Comparison of ENCODE assay signal across 12 cellular contexts in the genomic region with DNA sequence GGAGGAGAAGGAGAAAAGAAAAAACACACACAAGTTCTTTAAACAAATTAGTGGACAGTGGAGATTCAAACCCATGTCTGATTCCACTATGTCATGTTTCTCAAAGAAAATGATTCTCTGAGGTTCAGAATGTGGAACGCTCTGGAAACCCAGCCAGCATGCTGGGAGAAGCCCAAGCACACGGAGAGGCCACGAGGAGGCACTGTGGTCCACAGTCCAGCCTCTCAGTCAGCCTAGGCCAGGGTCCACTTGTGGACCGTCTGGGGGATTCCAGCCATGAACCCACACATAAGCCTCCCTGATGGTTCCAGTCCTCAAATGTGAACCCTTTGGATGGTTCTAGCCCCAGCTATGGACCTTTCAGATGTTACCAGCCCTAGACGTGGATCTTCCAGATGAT.
DNase-seq lines count a peak whose midpoint lies in the region; ATAC-seq, FAIRE-seq and TF ChIP-seq lines count a peak whose summit lies in the region.
"Had no signal": no experiment of that assay in that cellular context is flagged by ENCODE, and none has a peak within 500 bp of the region (broad histone marks: within the 10 kb centered on the region; RNA-seq: fewer than 3 reads in every experiment).

No MANE protein-coding gene starts in this region.

- H3K23ac ChIP-seq in trophoblast cell (ENCODE audit: low read length), result no peak overlapping the region

- H3K27ac Mint-ChIP-seq in activated T-helper 17 cell treated with anti-CD3 and anti-CD28 coated beads, Interleukin-2, amount 50 U/mL, for 72 hours, result no peak overlapping the region
- H3K27ac Mint-ChIP-seq: activated T-helper 2 cell treated with anti-CD3 and anti-CD28 coated beads, Interferon-gamma antibody, Interleukin-2, Interleukin-4, amounts not matched to agents 10 μg/mL and 5 μg/mL and 100 μg/mL, durations not matched to agents 14 hours and 24 hours and 36 hours had no signal

- no peak for TF ChIP-seq POLR2A in endothelial cell of umbilical vein (IDR thresholded peaks at IDR 0.05; ENCODE audit: low read depth, low read length)

- H3K9ac ChIP-seq in OCI-LY3 (ENCODE audit: low read length) (peak overlapping the region; percentile 49), endothelial cell of umbilical vein (replicated peaks; ENCODE audit: extremely low read depth, insufficient read depth, low read length) (no peak overlapping the region), trophoblast cell (ENCODE audit: low read length) (no peak overlapping the region), GM23248 (no peak overlapping the region)

- no peak for ATAC-seq in activated T-helper 17 cell treated with anti-CD3 and anti-CD28 coated beads, Interleukin-2, amount 50 U/mL, for 72 hours (replicated peaks)

- no peak overlapping the region for H4K91ac ChIP-seq in trophoblast cell (ENCODE audit: low read depth, low read length)

- DNase-seq in DMS 273 (lab: John Stamatoyannopoulos, UW; ENCODE audit: unreplicated experiment), result peak; percentile 40
- no peak for DNase-seq in DMS 273 treated with DMSO at 0.1 percent for 48 hours (lab: John Stamatoyannopoulos, UW)
- DNase-seq in endothelial cell of umbilical vein (ENCODE audit: low read depth, low spot score), result no peak
- DNase-seq in trophoblast cell, result peak; percentile 35 to 62
- DNase-seq in dedifferentiated amniotic fluid mesenchymal stem cell (ENCODE audit: extremely low spot score), result no peak
- no peak for DNase-seq in GM23248
- DNase-seq: effector CD4-positive, alpha-beta T cell; GOT3; NCI-H2171 treated with DMSO at 0.1 percent for 48 hours had no signal

- no peaks in the 10 kb centered on the region; the same call in 1 of the 2 replicates for H3K27me3 ChIP-seq in OCI-LY3 (ENCODE audit: low read depth, low read length)
- H3K27me3 ChIP-seq in endothelial cell of umbilical vein (ENCODE audit: control insufficient read depth in 2 of 2, insufficient read depth in 2 of 2, low read length in 2 of 2), result no peaks in the 10 kb centered on the region
- no peaks in the 10 kb centered on the region for H3K27me3 ChIP-seq in trophoblast cell (ENCODE audit: insufficient read depth, low read length)
- H3K27me3 ChIP-seq in GM23248 (replicated peaks; ENCODE audit: insufficient read depth), result no peaks in the 10 kb centered on the region

- H3K79me2 ChIP-seq in OCI-LY3 (ENCODE audit: low read length) (no peaks in the 10 kb centered on the region), endothelial cell of umbilical vein (ENCODE audit: control insufficient read depth, insufficient read depth, low read length) (no peaks in the 10 kb centered on the region), trophoblast cell (ENCODE audit: control insufficient read depth, insufficient read depth, low read length, poor library complexity) (no peaks in the 10 kb centered on the region), GM23248 (ENCODE audit: insufficient read depth) (no peaks in the 10 kb centered on the region)

- H3K9me3 ChIP-seq in OCI-LY3 (ENCODE audit: insufficient read depth, low read length) (no peaks in the 10 kb centered on the region), endothelial cell of umbilical vein (replicated peaks; ENCODE audit: control insufficient read depth, insufficient read depth, low read length) (no peaks in the 10 kb centered on the region), trophoblast cell (ENCODE audit: insufficient read depth, low read depth, low read length) (no peaks in the 10 kb centered on the region), GM23248 (ENCODE audit: low read depth) (no peaks in the 10 kb centered on the region)

- no peaks in the 10 kb centered on the region for H3K9me3 Mint-ChIP-seq in activated T-helper 17 cell treated with anti-CD3 and anti-CD28 coated beads, Interleukin-2, amount 50 U/mL, for 72 hours
- H3K9me3 Mint-ChIP-seq: activated T-helper 2 cell treated with anti-CD3 and anti-CD28 coated beads, Interferon-gamma antibody, Interleukin-2, Interleukin-4, amounts not matched to agents 10 μg/mL and 5 μg/mL and 100 μg/mL, durations not matched to agents 14 hours and 24 hours and 36 hours had no signal

- no peak overlapping the region for H2BK12ac ChIP-seq in trophoblast cell (ENCODE audit: low read length)

- in situ Hi-C loops in GM23248 (cut with MboI), result loop anchor here (10.0 kb wide), 1 partner anchor 207 kb away; no protein-coding TSS in a partner anchor

- POLR2A ChIA-PET in endothelial cell of umbilical vein (lab: Charles Lee), result no interaction called here

- H3K9me1 ChIP-seq in endothelial cell of umbilical vein (replicated peaks; ENCODE audit: control insufficient read depth, extremely low read depth, insufficient read depth, low read length), result no peaks in the 10 kb centered on the region

- BruUV-seq in endothelial cell of umbilical vein (replicated peaks; lab: Mats Ljungman, UMichigan), result no TSS peak

- peaks cover 23% of the 10 kb centered on the region for H3K27me3 Mint-ChIP-seq in activated T-helper 17 cell treated with anti-CD3 and anti-CD28 coated beads, Interleukin-2, amount 50 U/mL, for 72 hours

- H4K12ac ChIP-seq in trophoblast cell (ENCODE audit: low read depth, low read length), result no peak overlapping the region

- no CpG with 5 or more reads among the region's 5 CpGs for WGBS in trophoblast cell (ENCODE audit: extremely low coverage, insufficient coverage, insufficient read length)
- 88% methylated on average over 5 of the region's 5 CpGs for WGBS in GM23248 (ENCODE audit: low coverage in 1 of 2, low lambda C conversion rate in 2 of 2, missing lambda C conversion rate in 2 of 2), 2 experiments

- no peaks in the 10 kb centered on the region for H3K9me2 ChIP-seq in GM23248 (ENCODE audit: insufficient read depth)

- H3K4me3 ChIP-seq in OCI-LY3 (ENCODE audit: low read length), result peak overlapping the region; percentile 17; the same call in 1 of the 2 replicates
- H3K4me3 ChIP-seq in endothelial cell of umbilical vein (replicated peaks in 1 of 3; ENCODE audit: insufficient read depth in 1 of 3, low read depth in 1 of 3, low read length in 3 of 3), result no peak overlapping the region
- no peak overlapping the region for H3K4me3 ChIP-seq in trophoblast cell (ENCODE audit: low read depth, low read length)
- H3K4me3 ChIP-seq in GM23248, result no peak overlapping the region

- H3K18ac ChIP-seq in trophoblast cell (ENCODE audit: low read length), result no peak overlapping the region

- H3K4ac ChIP-seq in trophoblast cell (ENCODE audit: low read depth, low read length), result no peak overlapping the region

- H3K27ac ChIP-seq in OCI-LY3 (ENCODE audit: low read length), result no peak overlapping the region
- H3K27ac ChIP-seq in endothelial cell of umbilical vein (ENCODE audit: insufficient read depth, low read depth, low read length), result no peak overlapping the region
- no peak overlapping the region for H3K27ac ChIP-seq in trophoblast cell (ENCODE audit: low read depth, low read length)
- H3K27ac ChIP-seq in GM23248, result no peak overlapping the region

- H2BK120ac ChIP-seq in trophoblast cell (ENCODE audit: insufficient read depth, low read length, poor library complexity), result no peak overlapping the region

- no peaks in the 10 kb centered on the region for H3K36me3 ChIP-seq in OCI-LY3 (replicated peaks; ENCODE audit: low read depth, low read length)
- H3K36me3 ChIP-seq in endothelial cell of umbilical vein (ENCODE audit: control insufficient read depth in 2 of 2, extremely low read depth in 1 of 2, insufficient read depth in 2 of 2, low read length in 2 of 2), result no peaks in the 10 kb centered on the region
- H3K36me3 ChIP-seq in trophoblast cell (ENCODE audit: control insufficient read depth in 1 of 2, insufficient read depth in 2 of 2, low read length in 2 of 2), result no peaks in the 10 kb centered on the region
- no peaks in the 10 kb centered on the region for H3K36me3 ChIP-seq in GM23248 (ENCODE audit: low read depth)

- H4K20me1 ChIP-seq in OCI-LY3 (ENCODE audit: insufficient read depth, low read length) (no peaks in the 10 kb centered on the region), endothelial cell of umbilical vein (replicated peaks; ENCODE audit: control insufficient read depth, extremely low read depth, insufficient read depth, low read length) (no peaks in the 10 kb centered on the region), GM23248 (ENCODE audit: insufficient read depth) (no peaks in the 10 kb centered on the region)

- no peak overlapping the region for H3K4me3 Mint-ChIP-seq in activated T-helper 17 cell treated with anti-CD3 and anti-CD28 coated beads, Interleukin-2, amount 50 U/mL, for 72 hours

- FAIRE-seq in endothelial cell of umbilical vein (lab: Jason Lieb, UNC), result no peak

- no peak overlapping the region for H2AK5ac ChIP-seq in trophoblast cell (ENCODE audit: low read length)

- H3F3A ChIP-seq in GM23248 (ENCODE audit: insufficient read depth), result no peaks in the 10 kb centered on the region

- H3K4me1 ChIP-seq in OCI-LY3 (ENCODE audit: low read length) (peaks cover 35% of the 10 kb centered on the region), endothelial cell of umbilical vein (ENCODE audit: control insufficient read depth, extremely low read depth, insufficient read depth, low read length) (peaks cover 8% of the 10 kb centered on the region), trophoblast cell (ENCODE audit: control insufficient read depth in 1 of 2, insufficient read depth in 2 of 2, low read length in 2 of 2) (no peaks in the 10 kb centered on the region), GM23248 (ENCODE audit: insufficient read depth) (no peaks in the 10 kb centered on the region)

- TF ChIP-seq CTCF in OCI-LY3 (IDR thresholded peaks at IDR 0.05; ENCODE audit: low read depth, low read length) (peak; percentile 79), endothelial cell of umbilical vein (IDR thresholded peaks at IDR 0.05; ENCODE audit: extremely low read depth in 1 of 2, insufficient read depth in 1 of 2, low read depth in 1 of 2, low read length in 2 of 2) (peak; percentile 14 to 18)

- dilution Hi-C loops in endothelial cell of umbilical vein (cut with MboI; ENCODE audit: extremely low pct_ligation_motif_present, low sequenced_read_pairs), result no loop called here

- H3K36me3 Mint-ChIP-seq in activated T-helper 17 cell treated with anti-CD3 and anti-CD28 coated beads, Interleukin-2, amount 50 U/mL, for 72 hours (ENCODE audit: low read depth), result no peaks in the 10 kb centered on the region

- peak overlapping the region; percentile 56 for H2AFZ ChIP-seq in OCI-LY3 (ENCODE audit: low read depth, low read length)
- H2AFZ ChIP-seq in endothelial cell of umbilical vein (ENCODE audit: low read depth, low read length), result no peak overlapping the region
- no peak overlapping the region for H2AFZ ChIP-seq in trophoblast cell (ENCODE audit: insufficient read depth, low read length, poor library complexity)
- H2AFZ ChIP-seq in GM23248, result no peak overlapping the region

- no peak overlapping the region for H4K8ac ChIP-seq in trophoblast cell (ENCODE audit: low read depth, low read length)

- intact Hi-C loops in endothelial cell of umbilical vein (cut with micrococcal nuclease), result no loop called here

- H3K79me1 ChIP-seq in trophoblast cell (ENCODE audit: low read length), result no peaks in the 10 kb centered on the region

- CTCF ChIA-PET in endothelial cell of umbilical vein (lab: Charles Lee), result interaction anchor here (2.2 kb wide), 1 partner anchor 8 kb away, joined by 6 read pairs; no protein-coding TSS in a partner anchor

- H3K4me2 ChIP-seq in OCI-LY3 (ENCODE audit: low read length) (peak overlapping the region; percentile 52), endothelial cell of umbilical vein (ENCODE audit: insufficient read depth, low read length) (no peak overlapping the region), trophoblast cell (ENCODE audit: low read length) (no peak overlapping the region), GM23248 (ENCODE audit: unreplicated experiment) (no peak overlapping the region)

- H3K4me1 Mint-ChIP-seq in activated T-helper 17 cell treated with anti-CD3 and anti-CD28 coated beads, Interleukin-2, amount 50 U/mL, for 72 hours, result peaks cover 10% of the 10 kb centered on the region

- H3K14ac ChIP-seq in trophoblast cell (ENCODE audit: low read length), result no peak overlapping the region

- H2BK5ac ChIP-seq in trophoblast cell (ENCODE audit: low read depth, low read length, poor library complexity), result no peak overlapping the region

Comparison
In these comparisons a context has a peak if more than half of its experiments do, and no peak if none do; other contexts are left out.
1. DNase-seq: peak in DMS 273 (single experiment) and trophoblast cell (2 of 2); none in DMS 273 treated with DMSO at 0.1 percent for 48 hours (single experiment), endothelial cell of umbilical vein (single experiment), dedifferentiated amniotic fluid mesenchymal stem cell (single experiment) and GM23248 (single experiment).